ENCODE assay signal across 9 cellular contexts in genomic region chr2:167844714-167845530, GRCh38.
DNase-seq lines count a peak whose midpoint lies in the region; ATAC-seq and TF ChIP-seq lines count a peak whose summit lies in the region.
"Had no signal": no experiment of that assay in that cellular context is flagged by ENCODE, and none has a peak within 500 bp of the region (broad histone marks: within the 10 kb centered on the region; RNA-seq: fewer than 3 reads in every experiment).

No MANE protein-coding gene starts in this region.

- no peak overlapping the region for H3K4me3 ChIP-seq in ascending aorta

- H3K27me3 ChIP-seq in foreskin keratinocyte (peaks cover 3% of the 10 kb centered on the region), ascending aorta (no peaks in the 10 kb centered on the region)

- H3K9me3 ChIP-seq in ascending aorta, result peaks cover 0 to 6% of the 10 kb centered on the region in 2 donors

- DNase-seq in DMS 273 (lab: John Stamatoyannopoulos, UW; ENCODE audit: unreplicated experiment), result peak; percentile 81
- peak; percentile 19 for DNase-seq in HK-2 (ENCODE audit: unreplicated experiment)
- DNase-seq in NCI-H748 (lab: John Stamatoyannopoulos, UW; ENCODE audit: unreplicated experiment), result peak; percentile 85
- DNase-seq in foreskin keratinocyte, result peak in 1 of 2 donors; percentile 19
- DNase-seq in NCI-H1048 (lab: John Stamatoyannopoulos, UW), result no peak
- DNase-seq in ascending aorta (ENCODE audit: low spot score in 2 of 2), result no peak
- no peak for DNase-seq in AG20443 (ENCODE audit: low spot score)
- DNase-seq: activated CD4-positive, alpha-beta T cell treated with anti-CD3 and anti-CD28 coated beads, Interleukin-2, amount 50 U/mL, for 1 hour had no signal

- ATAC-seq in foreskin keratinocyte (peak; percentile 85), HG02970 (IDR thresholded peaks at IDR 0.05; ENCODE audit: low FRiP score, unreplicated experiment) (no peak)

- H3K36me3 ChIP-seq in ascending aorta, result no peaks in the 10 kb centered on the region

- TF ChIP-seq CTCF in foreskin keratinocyte (conservative IDR thresholded peaks at IDR 0.05), result peak; percentile 45
- no peak for TF ChIP-seq CTCF in ascending aorta (IDR thresholded peaks at IDR 0.05)

- H3K27ac ChIP-seq in foreskin keratinocyte (no peak overlapping the region), ascending aorta (no peak overlapping the region)

- H3K4me1 ChIP-seq in foreskin keratinocyte (no peaks in the 10 kb centered on the region), ascending aorta (no peaks in the 10 kb centered on the region)

- intact Hi-C loops in ascending aorta (cut with DNase I), result no loop called here

Comparison
In these comparisons a context has a peak if more than half of its experiments do, and no peak if none do; other contexts are left out.
1. DNase-seq: peak in DMS 273 (single experiment), HK-2 (single experiment) and NCI-H748 (single experiment); none in NCI-H1048 (single experiment), ascending aorta (0 of 2) and AG20443 (single experiment).